Comparison of ENCODE assay signal across 17 cellular contexts in genomic region chr9:85453850-85454249, GRCh38.
"Had no signal": no experiment of that assay in that cellular context is flagged by ENCODE, and none has a peak within 500 bp of the region (broad histone marks: within the 10 kb centered on the region; RNA-seq: fewer than 3 reads in every experiment).

No MANE protein-coding gene starts in this region.

- DNase-seq: activated CD4-positive, alpha-beta T cell treated with anti-CD3 and anti-CD28 coated beads, Interleukin-2, amount 10 ng/mL, durations not matched to agents 7 days and 5 days; activated CD8-positive, alpha-beta T cell treated with anti-CD3 and anti-CD28 coated beads, Interleukin-2, amount 10 ng/mL, durations not matched to agents 7 days and 5 days; activated gamma-delta T cell; anterior cingulate cortex; central memory CD4-positive, alpha-beta T cell; foreskin keratinocyte; glutamatergic neuron; hypothalamus; mammary epithelial cell; naive thymus-derived CD8-positive, alpha-beta T cell; SK-N-SH; stimulated activated CD4-positive, alpha-beta T cell treated with anti-CD3 and anti-CD28 coated beads, Interleukin-4, amount 100 ng/mL, for 24 hours; stimulated activated naive CD4-positive, alpha-beta T cell treated with Interleukin-2 at 50 U/mL for 16 hours; thyroid gland; upper lobe of right lung had no signal

- H3K27me3 ChIP-seq: neural progenitor cell, thyroid gland, upper lobe of right lung had no signal

- H3K4me3 ChIP-seq: neural progenitor cell, thyroid gland, upper lobe of right lung had no signal

- H3K4me1 ChIP-seq: foreskin keratinocyte, neural progenitor cell, thyroid gland, upper lobe of right lung had no signal

- H3K9me3 ChIP-seq: SK-N-SH, thyroid gland, upper lobe of right lung had no signal

- H3K27ac ChIP-seq: foreskin keratinocyte, neural progenitor cell, thyroid gland, upper lobe of right lung had no signal

- ATAC-seq: activated CD4-positive, CD25-positive, alpha-beta regulatory T cell treated with anti-CD3 and anti-CD28 coated beads, Interleukin-2, amount 50 U/mL, for 24 hours; activated CD8-positive, alpha-beta T cell treated with anti-CD3 and anti-CD28 coated beads, Interleukin-2, amount 10 ng/mL, durations not matched to agents 7 days and 5 days; foreskin keratinocyte; naive thymus-derived CD8-positive, alpha-beta T cell; upper lobe of right lung had no signal

- H3K36me3 ChIP-seq: neural progenitor cell, thyroid gland, upper lobe of right lung had no signal
